In genomic region chr17:44137891-44138709, GRCh38 we compare ENCODE assay signal across 1 cellular context.
A peak's percentile ranks its signal among the peaks of the same experiment; 100 is the strongest.
TF ChIP-seq lines count a peak whose summit lies in the region.

No MANE protein-coding gene starts in this region.

TF ChIP-seq in endothelial cell of umbilical vein, 7 proteins besides CTCF, POLR2A, EP300 and RAD21:
- TF ChIP-seq MAX (IDR thresholded peaks at IDR 0.05; ENCODE audit: insufficient read depth, insufficient read length) (no peak), MYC (IDR thresholded peaks at IDR 0.05; ENCODE audit: low read depth, low read length) (no peak), GATA2 (IDR thresholded peaks at IDR 0.05; ENCODE audit: insufficient read depth, insufficient read length, low read depth, low read length) (no peak), JUN (IDR thresholded peaks at IDR 0.05; ENCODE audit: borderline replicate concordance, insufficient read depth, insufficient read length, low read depth) (peak; percentile 80), FOS (IDR thresholded peaks at IDR 0.05; ENCODE audit: borderline replicate concordance, insufficient read depth, low read length) (peak; percentile 96), POLR2AphosphoS5 (IDR thresholded peaks at IDR 0.05; ENCODE audit: insufficient read depth, low read depth, low read length) (peak; percentile 69), EZH2 (IDR thresholded peaks at IDR 0.05; ENCODE audit: borderline replicate concordance, low read depth, low read length, severe bottlenecking) (no peak)
